ENCODE assay signal across 25 cellular contexts in the genomic region with DNA sequence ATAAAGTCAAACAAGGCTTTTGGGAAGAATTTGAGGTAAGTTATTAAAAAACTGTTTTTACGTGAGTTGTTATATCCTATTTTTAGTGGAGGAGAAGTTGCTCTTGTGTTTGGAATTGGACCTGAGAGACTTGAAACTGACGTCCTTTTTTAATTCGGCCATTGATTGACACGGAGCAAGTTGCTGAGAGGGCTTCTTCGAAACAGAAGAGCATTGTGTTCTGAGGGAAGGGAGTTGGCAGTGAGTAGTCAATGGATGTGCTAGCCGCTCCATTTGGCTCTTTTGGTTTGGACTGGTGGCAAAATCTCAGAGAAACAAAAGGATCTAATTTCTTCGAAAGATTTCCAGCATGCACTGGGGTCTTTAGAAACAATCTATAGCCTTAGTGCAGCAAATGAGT.
"Had no signal": no experiment of that assay in that cellular context is flagged by ENCODE, and none has a peak within 500 bp of the region (broad histone marks: within the 10 kb centered on the region; RNA-seq: fewer than 3 reads in every experiment).

No MANE protein-coding gene starts in this region.

- H3K9me3 Mint-ChIP-seq: activated CD4-positive, alpha-beta T cell treated with anti-CD3 and anti-CD28 coated beads, Interleukin-2, amount 10 ng/mL, durations not matched to agents 7 days and 5 days; activated CD8-positive, alpha-beta T cell treated with anti-CD3 and anti-CD28 coated beads for 36 hours; activated naive CD4-positive, alpha-beta T cell treated with anti-CD3 and anti-CD28 coated beads, Interleukin-2, amount 10 ng/mL, durations not matched to agents 7 days and 5 days; natural killer cell; stimulated activated naive CD8-positive, alpha-beta T cell treated with anti-CD3 and anti-CD28 coated beads, Interleukin-15, amount 100 ng/mL, for 72 hours had no signal

- H3K27ac Mint-ChIP-seq: activated CD4-positive, alpha-beta T cell treated with anti-CD3 and anti-CD28 coated beads, Interleukin-2, amount 10 ng/mL, durations not matched to agents 7 days and 5 days; activated CD8-positive, alpha-beta memory T cell treated with anti-CD3 and anti-CD28 coated beads, Interleukin-2, amount 10 ng/mL, durations not matched to agents 7 days and 5 days; activated CD8-positive, alpha-beta T cell treated with anti-CD3 and anti-CD28 coated beads for 36 hours; activated naive CD4-positive, alpha-beta T cell treated with anti-CD3 and anti-CD28 coated beads, Interleukin-2, amount 10 ng/mL, durations not matched to agents 7 days and 5 days; stimulated activated naive CD8-positive, alpha-beta T cell treated with anti-CD3 and anti-CD28 coated beads, Interleukin-15, amount 100 ng/mL, for 72 hours had no signal

- H3K4me3 ChIP-seq: cardiac muscle cell, heart left ventricle, ovary, psoas muscle, skin epidermis, vagina had no signal

- H3K4me1 Mint-ChIP-seq: activated CD4-positive, alpha-beta T cell treated with anti-CD3 and anti-CD28 coated beads, Interleukin-2, amount 10 ng/mL, durations not matched to agents 7 days and 5 days; activated naive CD4-positive, alpha-beta T cell treated with anti-CD3 and anti-CD28 coated beads, Interleukin-2, amount 10 ng/mL, durations not matched to agents 7 days and 5 days; natural killer cell; stimulated activated naive CD8-positive, alpha-beta T cell treated with anti-CD3 and anti-CD28 coated beads, Interleukin-15, amount 100 ng/mL, for 72 hours had no signal

- FAIRE-seq: frontal cortex, keratinocyte had no signal

- H3K27me3 ChIP-seq: cardiac muscle cell, heart left ventricle, ovary, vagina had no signal

- H3K36me3 ChIP-seq: ovary had no signal

- H3K4me3 Mint-ChIP-seq: activated CD4-positive, alpha-beta T cell treated with anti-CD3 and anti-CD28 coated beads, Interleukin-2, amount 10 ng/mL, durations not matched to agents 7 days and 5 days; activated CD8-positive, alpha-beta memory T cell treated with anti-CD3 and anti-CD28 coated beads, Interleukin-2, amount 10 ng/mL, durations not matched to agents 7 days and 5 days; activated CD8-positive, alpha-beta T cell treated with anti-CD3 and anti-CD28 coated beads for 36 hours; activated naive CD4-positive, alpha-beta T cell treated with anti-CD3 and anti-CD28 coated beads, Interleukin-2, amount 10 ng/mL, durations not matched to agents 7 days and 5 days; natural killer cell; stimulated activated naive CD8-positive, alpha-beta T cell treated with anti-CD3 and anti-CD28 coated beads, Interleukin-15, amount 100 ng/mL, for 72 hours had no signal

- H3K4me1 ChIP-seq: heart left ventricle, psoas muscle, vagina had no signal

- ATAC-seq: activated CD8-positive, alpha-beta memory T cell treated with anti-CD3 and anti-CD28 coated beads, Interleukin-2, amount 10 ng/mL, durations not matched to agents 7 days and 5 days; activated CD8-positive, alpha-beta T cell treated with anti-CD3 and anti-CD28 coated beads for 36 hours; esophagus mucosa; heart left ventricle; left colon; natural killer cell; psoas muscle; right cardiac atrium; stimulated activated naive CD8-positive, alpha-beta T cell treated with anti-CD3 and anti-CD28 coated beads, Interleukin-15, amount 100 ng/mL, for 72 hours had no signal

- H3K27ac ChIP-seq: cardiac muscle cell, heart left ventricle, ovary, psoas muscle, skin epidermis, vagina, WERI-Rb-1 had no signal

- H3K27me3 Mint-ChIP-seq: activated CD4-positive, alpha-beta T cell treated with anti-CD3 and anti-CD28 coated beads, Interleukin-2, amount 10 ng/mL, durations not matched to agents 7 days and 5 days; activated CD8-positive, alpha-beta memory T cell treated with anti-CD3 and anti-CD28 coated beads, Interleukin-2, amount 10 ng/mL, durations not matched to agents 7 days and 5 days; activated CD8-positive, alpha-beta T cell treated with anti-CD3 and anti-CD28 coated beads for 36 hours; activated naive CD4-positive, alpha-beta T cell treated with anti-CD3 and anti-CD28 coated beads, Interleukin-2, amount 10 ng/mL, durations not matched to agents 7 days and 5 days; stimulated activated naive CD8-positive, alpha-beta T cell treated with anti-CD3 and anti-CD28 coated beads, Interleukin-15, amount 100 ng/mL, for 72 hours had no signal

- H3K9me3 ChIP-seq: heart left ventricle, ovary, psoas muscle, vagina had no signal

- DNase-seq: activated CD4-positive, alpha-beta T cell treated with anti-CD3 and anti-CD28 coated beads, Interleukin-2, amount 10 ng/mL, durations not matched to agents 7 days and 5 days; activated CD4-positive, CD25-positive, alpha-beta regulatory T cell treated with anti-CD3 and anti-CD28 coated beads, Interleukin-2, amount 50 U/mL, for 72 hours; activated CD8-positive, alpha-beta memory T cell treated with anti-CD3 and anti-CD28 coated beads, Interleukin-2, amount 10 ng/mL, durations not matched to agents 7 days and 5 days; activated CD8-positive, alpha-beta T cell treated with anti-CD3 and anti-CD28 coated beads for 36 hours; activated effector memory CD4-positive, alpha-beta T cell treated with anti-CD3 and anti-CD28 coated beads, Interleukin-2, amount 50 U/mL, for 16 hours; activated naive CD4-positive, alpha-beta T cell treated with anti-CD3 and anti-CD28 coated beads, Interleukin-2, amount 10 ng/mL, durations not matched to agents 7 days and 5 days; activated T-cell treated with anti-CD3 and anti-CD28 coated beads for 4 hours; effector CD4-positive, alpha-beta T cell; heart left ventricle; left colon; mesendoderm; natural killer cell; ovary; psoas muscle; right cardiac atrium; stimulated activated CD4-positive, alpha-beta T cell treated with anti-CD3 and anti-CD28 coated beads, Interleukin-1b, Interleukin-23, amount 100 ng/mL, for 48 hours; stimulated activated naive CD8-positive, alpha-beta T cell treated with anti-CD3 and anti-CD28 coated beads, Interleukin-15, amount 100 ng/mL, for 72 hours; trophoblast cell; WERI-Rb-1 had no signal
